In genomic region chr9:112104401-112104800, GRCh38 we compare ENCODE assay signal across 29 cellular contexts.
DNase-seq lines count a peak whose midpoint lies in the region; ATAC-seq, FAIRE-seq and TF ChIP-seq lines count a peak whose summit lies in the region.
"Had no signal": no experiment of that assay in that cellular context is flagged by ENCODE, and none has a peak within 500 bp of the region (broad histone marks: within the 10 kb centered on the region; RNA-seq: fewer than 3 reads in every experiment).

No MANE protein-coding gene starts in this region.

- in situ Hi-C loops in GM12878 (cut with MboI) = no loop called here

- no peaks in the 10 kb centered on the region for H3K36me3 ChIP-seq in GM12878 (ENCODE audit: control insufficient read depth in 2 of 2, insufficient read depth in 2 of 2, low read length in 1 of 2)
- H3K36me3 ChIP-seq in adrenal gland (replicated peaks in 1 of 2) = no peaks in the 10 kb centered on the region
- H3K36me3 ChIP-seq: thoracic aorta had no signal

- no peak overlapping the region for H3K9ac ChIP-seq in GM12878 (ENCODE audit: control insufficient read depth, insufficient read depth, low read length)

- no peak for ATAC-seq in activated CD8-positive, alpha-beta T cell treated with anti-CD3 and anti-CD28 coated beads, Interleukin-2, amount 10 ng/mL, durations not matched to agents 7 days and 5 days
- ATAC-seq in activated CD8-positive, alpha-beta T cell treated with anti-CD3 and anti-CD28 coated beads for 36 hours = no peak
- no peak for ATAC-seq in GM12878
- no peak for ATAC-seq in stimulated activated memory B cell treated with anti-CD40 and anti-IgM and Interleukin-4, amounts not matched to agents 10 μg/mL and 1 μg/mL and 100 μg/mL, for 72 hours
- ATAC-seq in HG02571 (IDR thresholded peaks at IDR 0.05; ENCODE audit: unreplicated experiment) = no peak
- ATAC-seq: body of pancreas; CD8-positive, alpha-beta T cell; HepG2; right cardiac atrium had no signal

- no peak for TF ChIP-seq CTCF in activated CD8-positive, alpha-beta T cell treated with anti-CD3 and anti-CD28 coated beads for 36 hours (IDR thresholded peaks at IDR 0.05)
- no peak for TF ChIP-seq CTCF in GM12878 (IDR thresholded peaks at IDR 0.05 in 2 of 3, conservative IDR thresholded peaks at IDR 0.05 in 1 of 3; ENCODE audit: control insufficient read depth in 2 of 3, extremely low read depth in 1 of 3, insufficient read depth in 1 of 3, low read depth in 3 of 3, low read length in 3 of 3)
- TF ChIP-seq CTCF in adrenal gland (IDR thresholded peaks at IDR 0.05) = no peak

- intact Hi-C loops in activated CD8-positive, alpha-beta T cell treated with anti-CD3 and anti-CD28 coated beads for 36 hours (cut with micrococcal nuclease) = no loop called here
- intact Hi-C loops in GM12878 (cut with micrococcal nuclease; ENCODE audit: unreplicated experiment) = no loop called here
- intact Hi-C loops in adrenal gland (cut with DNase I) = no loop called here

- 36% methylated on average over 2 of the region's 2 CpGs for WGBS in GM12878 (ENCODE audit: insufficient coverage, insufficient replicate concordance, low lambda C conversion rate, missing lambda C conversion rate)
- WGBS in adrenal gland, 4 donors = 53 to 62% (median 58%) methylated on average over 2 of the region's 2 CpGs

- SMC1A ChIA-PET in GM12878 (lab: Charles Lee; ENCODE audit: uncharacterized antibody, unreplicated experiment) = no interaction called here

- no TSS peak for BruUV-seq in GM12878 (replicated peaks; lab: Mats Ljungman, UMichigan)

- no peak for TF ChIP-seq RAD21 in GM12878 (IDR thresholded peaks at IDR 0.05; ENCODE audit: insufficient read depth, low read depth, low read length)

- peak overlapping the region; percentile 19; the same call in 1 of the 2 replicates for H2AFZ ChIP-seq in GM12878 (ENCODE audit: control insufficient read depth, low read depth, low read length)

- H3K9me3 ChIP-seq in GM12878 (replicated peaks; ENCODE audit: control insufficient read depth, insufficient read depth, low read length) = no peaks in the 10 kb centered on the region
- no peaks in the 10 kb centered on the region for H3K9me3 ChIP-seq in adrenal gland (replicated peaks in 1 of 3)
- H3K9me3 ChIP-seq: body of pancreas, thoracic aorta had no signal

- H3K79me2 ChIP-seq in GM12878 (ENCODE audit: control insufficient read depth, insufficient read depth, low read length) = no peaks in the 10 kb centered on the region

- no peaks in the 10 kb centered on the region for H3K27me3 ChIP-seq in GM12878 (replicated peaks in 1 of 2; ENCODE audit: control insufficient read depth in 2 of 2, insufficient read depth in 2 of 2, low read length in 1 of 2)
- no peaks in the 10 kb centered on the region for H3K27me3 ChIP-seq in adrenal gland
- H3K27me3 ChIP-seq: body of pancreas, dorsolateral prefrontal cortex had no signal

- H3K27me3 Mint-ChIP-seq in activated CD8-positive, alpha-beta T cell treated with anti-CD3 and anti-CD28 coated beads, Interleukin-2, amount 10 ng/mL, durations not matched to agents 7 days and 5 days (ENCODE audit: low read depth) = no peaks in the 10 kb centered on the region
- H3K27me3 Mint-ChIP-seq in activated CD8-positive, alpha-beta T cell treated with anti-CD3 and anti-CD28 coated beads for 36 hours = no peaks in the 10 kb centered on the region
- H3K27me3 Mint-ChIP-seq in stimulated activated memory B cell treated with anti-CD40 and anti-IgM and Interleukin-4, amounts not matched to agents 10 μg/mL and 1 μg/mL and 100 μg/mL, for 72 hours = no peaks in the 10 kb centered on the region
- H3K27me3 Mint-ChIP-seq: stimulated activated naive CD8-positive, alpha-beta T cell treated with anti-CD3 and anti-CD28 coated beads, Interleukin-15, Interleukin-2, amounts not matched to agents 100 ng/mL and 50 ng/mL, for 24 hours had no signal

- DNase-seq in activated CD8-positive, alpha-beta T cell treated with anti-CD3 and anti-CD28 coated beads, Interleukin-2, amount 10 ng/mL, durations not matched to agents 7 days and 5 days = peak; percentile 13
- no peak for DNase-seq in activated CD8-positive, alpha-beta T cell treated with anti-CD3 and anti-CD28 coated beads for 36 hours
- peak; percentile 7 for DNase-seq in NCI-H69 (lab: John Stamatoyannopoulos, UW)
- DNase-seq in GM12878 (ENCODE audit: low read depth, low spot score) = no peak
- DNase-seq in adrenal gland = no peak
- DNase-seq in GM19239 (ENCODE audit: insufficient read length, low spot score) = no peak
- DNase-seq: activated CD4-positive, alpha-beta T cell treated with anti-CD3 and anti-CD28 coated beads, Interleukin-2, amount 50 U/mL, for 48 hours; activated CD8-positive, alpha-beta memory T cell treated with anti-CD3 and anti-CD28 coated beads, Interleukin-2, amount 50 U/mL, for 4 hours; activated naive CD4-positive, alpha-beta T cell treated with anti-CD3 and anti-CD28 coated beads for 36 hours; body of pancreas; CD8-positive, alpha-beta T cell; dorsolateral prefrontal cortex; H9; kidney; NCI-H1048; NCI-H187 treated with DMSO at 0.1 percent for 48 hours; NCI-H524 treated with DMSO at 0.1 percent for 48 hours; posterior cingulate gyrus; right cardiac atrium; stimulated activated CD4-positive, alpha-beta T cell treated with anti-CD3 and anti-CD28 coated beads, Interleukin-2, amount 100 ng/mL, for 24 hours; SW 1271; T1000 had no signal

- FAIRE-seq in GM12878 (lab: Jason Lieb, UNC) = no peak
- no peak for FAIRE-seq in GM19239 (lab: Jason Lieb, UNC)
- FAIRE-seq: frontal cortex, HepG2, kidney, urothelium cell line had no signal

- TF ChIP-seq EP300 in GM12878 (IDR thresholded peaks at IDR 0.05; ENCODE audit: borderline replicate concordance in 1 of 2, control insufficient read depth in 1 of 2, low read depth in 2 of 2, low read length in 2 of 2) = no peak

- H3K4me2 ChIP-seq in GM12878 (ENCODE audit: control insufficient read depth, insufficient read depth) = peak overlapping the region; percentile 51; the same call in 1 of the 2 replicates

- H3K4me1 Mint-ChIP-seq in activated CD8-positive, alpha-beta T cell treated with anti-CD3 and anti-CD28 coated beads, Interleukin-2, amount 10 ng/mL, durations not matched to agents 7 days and 5 days (ENCODE audit: low read depth) = peaks cover 3% of the 10 kb centered on the region
- H3K4me1 Mint-ChIP-seq in activated CD8-positive, alpha-beta T cell treated with anti-CD3 and anti-CD28 coated beads for 36 hours (ENCODE audit: low read depth) = no peaks in the 10 kb centered on the region
- peaks cover 37% of the 10 kb centered on the region for H3K4me1 Mint-ChIP-seq in stimulated activated memory B cell treated with anti-CD40 and anti-IgM and Interleukin-4, amounts not matched to agents 10 μg/mL and 1 μg/mL and 100 μg/mL, for 72 hours

- no peak overlapping the region for H3K27ac Mint-ChIP-seq in activated CD8-positive, alpha-beta T cell treated with anti-CD3 and anti-CD28 coated beads, Interleukin-2, amount 10 ng/mL, durations not matched to agents 7 days and 5 days
- no peak overlapping the region for H3K27ac Mint-ChIP-seq in activated CD8-positive, alpha-beta T cell treated with anti-CD3 and anti-CD28 coated beads for 36 hours
- peak overlapping the region; percentile 6 for H3K27ac Mint-ChIP-seq in stimulated activated memory B cell treated with anti-CD40 and anti-IgM and Interleukin-4, amounts not matched to agents 10 μg/mL and 1 μg/mL and 100 μg/mL, for 72 hours
- H3K27ac Mint-ChIP-seq: activated naive CD4-positive, alpha-beta T cell treated with anti-CD3 and anti-CD28 coated beads for 36 hours; CD8-positive, alpha-beta T cell; stimulated activated naive CD8-positive, alpha-beta T cell treated with anti-CD3 and anti-CD28 coated beads, Interleukin-15, Interleukin-2, amounts not matched to agents 100 ng/mL and 50 ng/mL, for 24 hours had no signal

- H3K9me3 Mint-ChIP-seq in activated CD8-positive, alpha-beta T cell treated with anti-CD3 and anti-CD28 coated beads, Interleukin-2, amount 10 ng/mL, durations not matched to agents 7 days and 5 days (ENCODE audit: insufficient read depth) = no peaks in the 10 kb centered on the region
- no peaks in the 10 kb centered on the region for H3K9me3 Mint-ChIP-seq in activated CD8-positive, alpha-beta T cell treated with anti-CD3 and anti-CD28 coated beads for 36 hours
- no peaks in the 10 kb centered on the region for H3K9me3 Mint-ChIP-seq in stimulated activated memory B cell treated with anti-CD40 and anti-IgM and Interleukin-4, amounts not matched to agents 10 μg/mL and 1 μg/mL and 100 μg/mL, for 72 hours
- H3K9me3 Mint-ChIP-seq: activated naive CD4-positive, alpha-beta T cell treated with anti-CD3 and anti-CD28 coated beads for 36 hours; CD8-positive, alpha-beta T cell; H9; stimulated activated naive CD8-positive, alpha-beta T cell treated with anti-CD3 and anti-CD28 coated beads, Interleukin-15, Interleukin-2, amounts not matched to agents 100 ng/mL and 50 ng/mL, for 24 hours had no signal

- RAD21 ChIA-PET in GM12878 (lab: Charles Lee; ENCODE audit: unreplicated experiment) = no interaction called here

- H3K27ac ChIP-seq in GM12878 (ENCODE audit: control insufficient read depth, insufficient read depth) = peak overlapping the region; percentile 10; the same call in 1 of the 2 replicates
- peak overlapping the region in 1 of 5 donors; percentile 28 for H3K27ac ChIP-seq in adrenal gland
- H3K27ac ChIP-seq: body of pancreas, thoracic aorta had no signal

- no peak overlapping the region for H3K4me3 Mint-ChIP-seq in activated CD8-positive, alpha-beta T cell treated with anti-CD3 and anti-CD28 coated beads, Interleukin-2, amount 10 ng/mL, durations not matched to agents 7 days and 5 days
- H3K4me3 Mint-ChIP-seq in activated CD8-positive, alpha-beta T cell treated with anti-CD3 and anti-CD28 coated beads for 36 hours = no peak overlapping the region
- peak overlapping the region; percentile 22 for H3K4me3 Mint-ChIP-seq in stimulated activated memory B cell treated with anti-CD40 and anti-IgM and Interleukin-4, amounts not matched to agents 10 μg/mL and 1 μg/mL and 100 μg/mL, for 72 hours
- H3K4me3 Mint-ChIP-seq: activated naive CD4-positive, alpha-beta T cell treated with anti-CD3 and anti-CD28 coated beads for 36 hours; CD8-positive, alpha-beta T cell; H9; stimulated activated naive CD8-positive, alpha-beta T cell treated with anti-CD3 and anti-CD28 coated beads, Interleukin-15, Interleukin-2, amounts not matched to agents 100 ng/mL and 50 ng/mL, for 24 hours had no signal

- TF ChIP-seq POLR2A in GM12878 (IDR thresholded peaks at IDR 0.05; ENCODE audit: low read depth, low read length) = no peak
- TF ChIP-seq POLR2A in adrenal gland (IDR thresholded peaks at IDR 0.05) = no peak

- 0 out of 2 replicates have a peak overlapping the region, but pooled peaks have one; percentile 14 for H3K4me3 ChIP-seq in GM12878
- H3K4me3 ChIP-seq in adrenal gland = no peak overlapping the region
- H3K4me3 ChIP-seq: body of pancreas, dorsolateral prefrontal cortex, thoracic aorta had no signal

- H3K36me3 Mint-ChIP-seq in activated CD8-positive, alpha-beta T cell treated with anti-CD3 and anti-CD28 coated beads, Interleukin-2, amount 10 ng/mL, durations not matched to agents 7 days and 5 days (ENCODE audit: low read depth) = peaks cover 19% of the 10 kb centered on the region
- H3K36me3 Mint-ChIP-seq in activated CD8-positive, alpha-beta T cell treated with anti-CD3 and anti-CD28 coated beads for 36 hours (ENCODE audit: low read depth) = no peaks in the 10 kb centered on the region
- H3K36me3 Mint-ChIP-seq in stimulated activated memory B cell treated with anti-CD40 and anti-IgM and Interleukin-4, amounts not matched to agents 10 μg/mL and 1 μg/mL and 100 μg/mL, for 72 hours = no peaks in the 10 kb centered on the region

- CTCF ChIA-PET in activated CD8-positive, alpha-beta T cell treated with anti-CD3 and anti-CD28 coated beads, Interleukin-2, amount 10 ng/mL, durations not matched to agents 7 days and 5 days (lab: Charles Lee) = no interaction called here
- CTCF ChIA-PET in activated CD8-positive, alpha-beta T cell treated with anti-CD3 and anti-CD28 coated beads for 36 hours (lab: Charles Lee) = no interaction called here
- CTCF ChIA-PET in GM12878 (lab: Yijun Ruan, JAX) = interaction anchor here (3.2 kb wide), 1 partner anchor 257 kb away, joined by 14 read pairs; no protein-coding TSS in a partner anchor

- H4K20me1 ChIP-seq in GM12878 (ENCODE audit: control insufficient read depth, insufficient read depth) = no peaks in the 10 kb centered on the region

- POLR2A ChIA-PET in activated CD8-positive, alpha-beta T cell treated with anti-CD3 and anti-CD28 coated beads, Interleukin-2, amount 10 ng/mL, durations not matched to agents 7 days and 5 days (lab: Charles Lee) = no interaction called here
- POLR2A ChIA-PET in activated CD8-positive, alpha-beta T cell treated with anti-CD3 and anti-CD28 coated beads for 36 hours (lab: Charles Lee) = no interaction called here
- POLR2A ChIA-PET in GM12878 (lab: Charles Lee) = no interaction called here

- H3K4me1 ChIP-seq in GM12878 (ENCODE audit: control insufficient read depth, insufficient read depth, low read length) = peaks cover 4% of the 10 kb centered on the region
- H3K4me1 ChIP-seq in adrenal gland (replicated peaks in 1 of 2) = peaks cover 8 to 39% of the 10 kb centered on the region in 2 donors
- H3K4me1 ChIP-seq: body of pancreas had no signal

Comparison
In these comparisons a context has a peak if more than half of its experiments do, and no peak if none do; other contexts are left out.
1. DNase-seq: peak in activated CD8-positive, alpha-beta T cell treated with anti-CD3 and anti-CD28 coated beads, Interleukin-2, amount 10 ng/mL, durations not matched to agents 7 days and 5 days (single experiment) and NCI-H69 (single experiment); none in activated CD8-positive, alpha-beta T cell treated with anti-CD3 and anti-CD28 coated beads for 36 hours (single experiment), GM12878 (single experiment), adrenal gland (0 of 7) and GM19239 (single experiment).